In genomic region chr5:126971455-126972019, GRCh38 we compare ENCODE assay signal across 11 cellular contexts. TPM values are rescaled to one million over a fixed set of nuclear protein-coding genes. Genes with fewer than 3 reads are reported as not detected.
DNase-seq lines count a peak whose midpoint lies in the region; ATAC-seq, FAIRE-seq and TF ChIP-seq lines count a peak whose summit lies in the region.
"Had no signal": no experiment of that assay in that cellular context is flagged by ENCODE, and none has a peak within 500 bp of the region (broad histone marks: within the 10 kb centered on the region; RNA-seq: fewer than 3 reads in every experiment).

No MANE protein-coding gene starts in this region.

- H3K27me3 Mint-ChIP-seq in endothelial cell (ENCODE audit: unreplicated experiment) (peaks cover 3% of the 10 kb centered on the region), nephron progenitor cell (ENCODE audit: low read depth, poor library complexity) (peaks cover under 1% of the 10 kb centered on the region)

- FAIRE-seq in HTR-8/SVneo (lab: Jason Lieb, UNC) = no peak
- FAIRE-seq: A204.1 had no signal

- CTCF ChIA-PET in OCI-LY7 (lab: Charles Lee; ENCODE audit: unreplicated experiment) = no interaction called here

- peaks cover 76% of the 10 kb centered on the region for H3K4me1 ChIP-seq in OCI-LY7 (ENCODE audit: insufficient read depth, low read length, poor library complexity, severe bottlenecking)

- no peak for ATAC-seq in HG03457 (IDR thresholded peaks at IDR 0.05; ENCODE audit: unreplicated experiment)

- H3K9me3 ChIP-seq in OCI-LY7 (ENCODE audit: low read length) = 0 out of 2 replicates have a peak, but pooled peaks cover 8% of the 10 kb centered on the region

- POLR2A ChIA-PET in OCI-LY7 (lab: Charles Lee) = interaction anchor here (0.7 to 2.5 kb wide), 11 partner anchors 10 to 898 kb away, joined by 3 to 9 read pairs (median 4); partner anchors contain the start of gene MARCHF3

- H3K36me3 Mint-ChIP-seq in endothelial cell (ENCODE audit: low read depth, unreplicated experiment) = peaks cover 8% of the 10 kb centered on the region
- H3K36me3 Mint-ChIP-seq in nephron progenitor cell (ENCODE audit: low read depth) = no peaks in the 10 kb centered on the region

- no peak overlapping the region for H3K4me3 Mint-ChIP-seq in endothelial cell (ENCODE audit: unreplicated experiment)
- no peak overlapping the region for H3K4me3 Mint-ChIP-seq in nephron progenitor cell

- peak overlapping the region; percentile 63 for H3K4me3 ChIP-seq in OCI-LY7 (ENCODE audit: low read depth, low read length, poor library complexity, severe bottlenecking)
- H3K4me3 ChIP-seq: SK-N-MC had no signal

- no peaks in the 10 kb centered on the region for H3K9me3 Mint-ChIP-seq in endothelial cell (ENCODE audit: unreplicated experiment)
- no peaks in the 10 kb centered on the region for H3K9me3 Mint-ChIP-seq in nephron progenitor cell

- intact Hi-C loops in OCI-LY7 (cut with micrococcal nuclease; ENCODE audit: unreplicated experiment) = loop anchor here (2.0 to 5.0 kb wide), 2 partner anchors 59 to 194 kb away; partner anchors contain the start of genes LMNB1 and MARCHF3

- peak overlapping the region; percentile 66 for H3K4me2 ChIP-seq in OCI-LY7 (ENCODE audit: low read length)

- TSS peak; percentile 81 for BruUV-seq in OCI-LY7 (replicated peaks; lab: Mats Ljungman, UMichigan)

- peak overlapping the region; percentile 66; the same call in 1 of the 2 replicates for H2AFZ ChIP-seq in OCI-LY7 (ENCODE audit: low read length)

- H3K27ac ChIP-seq in OCI-LY7 (ENCODE audit: low read depth, low read length, poor library complexity, severe bottlenecking) = peak overlapping the region; percentile 90
- H3K27ac ChIP-seq: SK-N-MC had no signal

- TF ChIP-seq CTCF in OCI-LY7 (conservative IDR thresholded peaks at IDR 0.05; ENCODE audit: low read length) = no peak
- TF ChIP-seq CTCF in endothelial cell (IDR thresholded peaks at IDR 0.05; ENCODE audit: unreplicated experiment) = no peak
- TF ChIP-seq CTCF in nephron progenitor cell (IDR thresholded peaks at IDR 0.05) = no peak

- DNase-seq in NCI-H82 (lab: John Stamatoyannopoulos, UW) (peak; percentile 42), NCI-H82 treated with DMSO at 0.1 percent for 48 hours (lab: John Stamatoyannopoulos, UW; ENCODE audit: unreplicated experiment) (no peak), OCI-LY7 (ENCODE audit: low spot score) (no peak), endothelial cell (ENCODE audit: low spot score) (no peak), nephron progenitor cell (no peak), HTR-8/SVneo (ENCODE audit: insufficient read length, low spot score) (no peak)
- DNase-seq in stimulated activated CD8-positive, alpha-beta memory T cell treated with anti-CD3 and anti-CD28 coated beads, Interleukin-4, amount 100 ng/mL, for 48 hours = no peak
- DNase-seq: activated T-cell treated with anti-CD3 and anti-CD28 coated beads, Interleukin-2, amount 50 U/mL, for 1 hour had no signal

- H3K79me2 ChIP-seq in OCI-LY7 (ENCODE audit: insufficient read depth, low read depth, low read length) = peaks cover 33% of the 10 kb centered on the region; the same call in 1 of the 2 replicates

- H3K36me3 ChIP-seq in OCI-LY7 (ENCODE audit: insufficient read depth, low read length) = no peaks in the 10 kb centered on the region

- H3K9me2 ChIP-seq in OCI-LY7 (ENCODE audit: insufficient read depth, low read length) = no peaks in the 10 kb centered on the region

- H3K27ac Mint-ChIP-seq in endothelial cell (ENCODE audit: unreplicated experiment) (peak overlapping the region; percentile 97), nephron progenitor cell (peak overlapping the region; percentile 94)

- no peaks in the 10 kb centered on the region for H4K20me1 ChIP-seq in OCI-LY7 (ENCODE audit: insufficient read depth, low read length)

- H3K4me1 Mint-ChIP-seq in endothelial cell (ENCODE audit: unreplicated experiment) = peaks cover 46% of the 10 kb centered on the region
- peaks cover 36% of the 10 kb centered on the region for H3K4me1 Mint-ChIP-seq in nephron progenitor cell

RNA-seq across cellular contexts. Expression of gene MARCHF3, which starts 58.8 kb away (rescaled TPM):
- 7.0 and 9.2 TPM in 2 replicates for total RNA-seq in OCI-LY7 (2014; rRNA removed; shearing (Covaris generic))
- total RNA-seq in OCI-LY7 (2022) (5.4 and 7.3 TPM in 2 replicates), endothelial cell (ENCODE audit: unreplicated experiment) (47.9 TPM)
